In the genomic region with DNA sequence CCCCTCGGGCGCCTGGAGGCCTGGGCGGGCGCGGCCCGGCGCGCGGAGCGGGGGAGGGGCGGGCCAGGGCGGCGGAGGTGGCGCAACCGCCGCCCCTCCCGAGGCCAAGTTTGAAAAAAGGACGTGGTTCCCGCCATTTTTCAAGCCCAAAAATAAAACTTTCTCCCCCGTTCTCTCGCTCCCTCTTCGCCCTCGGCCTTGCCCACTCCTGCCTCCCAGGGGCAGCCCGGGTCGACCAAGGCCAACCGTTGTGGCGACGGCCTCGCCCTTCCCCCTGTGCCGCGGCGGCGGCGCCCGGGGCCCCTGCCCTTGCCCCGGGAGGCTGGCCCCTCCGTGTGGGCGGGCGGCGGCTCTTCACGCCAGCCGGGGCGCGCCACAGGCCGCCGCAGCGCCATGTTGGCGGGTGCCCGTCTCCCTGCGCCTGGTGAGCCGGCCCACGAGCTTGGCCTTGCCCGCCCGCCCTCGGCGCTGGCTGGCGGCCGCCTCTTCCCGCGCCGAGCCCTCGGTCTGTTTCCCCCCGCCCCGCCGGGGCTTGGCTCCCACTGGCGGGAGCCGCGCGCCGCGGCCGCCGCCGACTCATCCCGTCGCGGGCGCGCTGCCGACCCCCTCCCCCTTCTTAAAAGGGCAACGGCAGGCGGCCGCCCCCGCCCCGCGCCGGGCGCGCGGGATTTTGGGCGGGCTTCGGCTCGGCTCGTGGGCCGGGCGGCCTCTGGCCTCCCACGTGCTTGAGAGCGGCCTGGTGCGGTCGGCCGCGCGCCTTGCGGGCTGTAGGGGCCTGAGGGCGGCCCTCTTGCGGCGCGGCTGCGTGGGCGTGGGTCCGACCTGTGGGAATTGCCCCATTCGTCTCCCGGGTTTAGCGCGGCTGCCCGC, we compare ENCODE assay signal across 1 cellular context.
TF ChIP-seq lines count a peak whose summit lies in the region.

No MANE protein-coding gene starts in this region.

TF ChIP-seq in HepG2, 621 proteins besides CTCF, POLR2A, EP300 and RAD21 (continued from another document and continues in another):
- TF ChIP-seq, protein P1, sequence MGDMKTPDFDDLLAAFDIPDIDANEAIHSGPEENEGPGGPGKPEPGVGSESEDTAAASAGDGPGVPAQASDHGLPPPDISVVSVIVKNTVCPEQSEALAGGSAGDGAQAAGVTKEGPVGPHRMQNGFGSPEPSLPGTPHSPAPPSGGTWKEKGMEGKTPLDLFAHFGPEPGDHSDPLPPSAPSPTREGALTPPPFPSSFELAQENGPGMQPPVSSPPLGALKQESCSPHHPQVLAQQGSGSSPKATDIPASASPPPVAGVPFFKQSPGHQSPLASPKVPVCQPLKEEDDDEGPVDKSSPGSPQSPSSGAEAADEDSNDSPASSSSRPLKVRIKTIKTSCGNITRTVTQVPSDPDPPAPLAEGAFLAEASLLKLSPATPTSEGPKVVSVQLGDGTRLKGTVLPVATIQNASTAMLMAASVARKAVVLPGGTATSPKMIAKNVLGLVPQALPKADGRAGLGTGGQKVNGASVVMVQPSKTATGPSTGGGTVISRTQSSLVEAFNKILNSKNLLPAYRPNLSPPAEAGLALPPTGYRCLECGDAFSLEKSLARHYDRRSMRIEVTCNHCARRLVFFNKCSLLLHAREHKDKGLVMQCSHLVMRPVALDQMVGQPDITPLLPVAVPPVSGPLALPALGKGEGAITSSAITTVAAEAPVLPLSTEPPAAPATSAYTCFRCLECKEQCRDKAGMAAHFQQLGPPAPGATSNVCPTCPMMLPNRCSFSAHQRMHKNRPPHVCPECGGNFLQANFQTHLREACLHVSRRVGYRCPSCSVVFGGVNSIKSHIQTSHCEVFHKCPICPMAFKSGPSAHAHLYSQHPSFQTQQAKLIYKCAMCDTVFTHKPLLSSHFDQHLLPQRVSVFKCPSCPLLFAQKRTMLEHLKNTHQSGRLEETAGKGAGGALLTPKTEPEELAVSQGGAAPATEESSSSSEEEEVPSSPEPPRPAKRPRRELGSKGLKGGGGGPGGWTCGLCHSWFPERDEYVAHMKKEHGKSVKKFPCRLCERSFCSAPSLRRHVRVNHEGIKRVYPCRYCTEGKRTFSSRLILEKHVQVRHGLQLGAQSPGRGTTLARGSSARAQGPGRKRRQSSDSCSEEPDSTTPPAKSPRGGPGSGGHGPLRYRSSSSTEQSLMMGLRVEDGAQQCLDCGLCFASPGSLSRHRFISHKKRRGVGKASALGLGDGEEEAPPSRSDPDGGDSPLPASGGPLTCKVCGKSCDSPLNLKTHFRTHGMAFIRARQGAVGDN (CRISPR knock-in tag; IDR thresholded peaks at IDR 0.05): peak; percentile 89
- TF ChIP-seq NRL (CRISPR knock-in tag; IDR thresholded peaks at IDR 0.05; ENCODE audit: borderline replicate concordance) (no peak), ADNP (CRISPR knock-in tag; IDR thresholded peaks at IDR 0.05) (no peak), ZFP62 (CRISPR knock-in tag; IDR thresholded peaks at IDR 0.05) (no peak), HOXA9 (CRISPR knock-in tag; IDR thresholded peaks at IDR 0.05; ENCODE audit: borderline replicate concordance) (no peak; the same call in 1 of the 2 replicates), ZNF775 (CRISPR knock-in tag; IDR thresholded peaks at IDR 0.05; ENCODE audit: borderline replicate concordance) (no peak), CBFB (CRISPR knock-in tag; IDR thresholded peaks at IDR 0.05) (no peak), SOX13 (IDR thresholded peaks at IDR 0.05) (no peak), SOX13 (CRISPR knock-in tag; conservative IDR thresholded peaks at IDR 0.05 in 1 of 2, IDR thresholded peaks at IDR 0.05 in 1 of 2) (0 out of 4 replicates have a peak, but pooled peaks of 1 of the 2 experiments have one; percentile 20), ZMYM2 (CRISPR knock-in tag; IDR thresholded peaks at IDR 0.05) (no peak), FLYWCH1 (CRISPR knock-in tag; IDR thresholded peaks at IDR 0.05) (no peak), ZNF570 (CRISPR knock-in tag; IDR thresholded peaks at IDR 0.05; ENCODE audit: borderline replicate concordance) (no peak), ZNF317 (CRISPR knock-in tag; IDR thresholded peaks at IDR 0.05) (no peak), SMAD3 (CRISPR knock-in tag; IDR thresholded peaks at IDR 0.05) (no peak), BRD4 (CRISPR knock-in tag; IDR thresholded peaks at IDR 0.05) (no peak), GZF1 (CRISPR knock-in tag; IDR thresholded peaks at IDR 0.05) (no peak), EZH2 (conservative IDR thresholded peaks at IDR 0.05; ENCODE audit: low read depth, low read length) (no peak), KAT2B (IDR thresholded peaks at IDR 0.05; ENCODE audit: borderline replicate concordance, low read depth, low read length) (no peak), HOXA7 (CRISPR knock-in tag; IDR thresholded peaks at IDR 0.05) (no peak), SIN3A (IDR thresholded peaks at IDR 0.05; ENCODE audit: borderline replicate concordance, low read depth, low read length) (no peak), NFKB2 (CRISPR knock-in tag; IDR thresholded peaks at IDR 0.05; ENCODE audit: borderline replicate concordance) (no peak), DR1 (CRISPR knock-in tag; IDR thresholded peaks at IDR 0.05) (no peak), ZNF891 (CRISPR knock-in tag; IDR thresholded peaks at IDR 0.05) (peak; percentile 49; the same call in 1 of the 2 replicates), REPIN1 (CRISPR knock-in tag; IDR thresholded peaks at IDR 0.05; ENCODE audit: borderline replicate concordance, low read depth) (no peak), NFIC (IDR thresholded peaks at IDR 0.05; ENCODE audit: low read length) (no peak), SPEN (CRISPR knock-in tag; IDR thresholded peaks at IDR 0.05; ENCODE audit: low read depth) (peak; percentile 28), ZNF24 (IDR thresholded peaks at IDR 0.05) (no peak)
- TF ChIP-seq, protein P2, sequence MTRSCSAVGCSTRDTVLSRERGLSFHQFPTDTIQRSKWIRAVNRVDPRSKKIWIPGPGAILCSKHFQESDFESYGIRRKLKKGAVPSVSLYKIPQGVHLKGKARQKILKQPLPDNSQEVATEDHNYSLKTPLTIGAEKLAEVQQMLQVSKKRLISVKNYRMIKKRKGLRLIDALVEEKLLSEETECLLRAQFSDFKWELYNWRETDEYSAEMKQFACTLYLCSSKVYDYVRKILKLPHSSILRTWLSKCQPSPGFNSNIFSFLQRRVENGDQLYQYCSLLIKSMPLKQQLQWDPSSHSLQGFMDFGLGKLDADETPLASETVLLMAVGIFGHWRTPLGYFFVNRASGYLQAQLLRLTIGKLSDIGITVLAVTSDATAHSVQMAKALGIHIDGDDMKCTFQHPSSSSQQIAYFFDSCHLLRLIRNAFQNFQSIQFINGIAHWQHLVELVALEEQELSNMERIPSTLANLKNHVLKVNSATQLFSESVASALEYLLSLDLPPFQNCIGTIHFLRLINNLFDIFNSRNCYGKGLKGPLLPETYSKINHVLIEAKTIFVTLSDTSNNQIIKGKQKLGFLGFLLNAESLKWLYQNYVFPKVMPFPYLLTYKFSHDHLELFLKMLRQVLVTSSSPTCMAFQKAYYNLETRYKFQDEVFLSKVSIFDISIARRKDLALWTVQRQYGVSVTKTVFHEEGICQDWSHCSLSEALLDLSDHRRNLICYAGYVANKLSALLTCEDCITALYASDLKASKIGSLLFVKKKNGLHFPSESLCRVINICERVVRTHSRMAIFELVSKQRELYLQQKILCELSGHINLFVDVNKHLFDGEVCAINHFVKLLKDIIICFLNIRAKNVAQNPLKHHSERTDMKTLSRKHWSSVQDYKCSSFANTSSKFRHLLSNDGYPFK (CRISPR knock-in tag; IDR thresholded peaks at IDR 0.05; ENCODE audit: borderline replicate concordance): no peak
- TF ChIP-seq, protein P3, sequence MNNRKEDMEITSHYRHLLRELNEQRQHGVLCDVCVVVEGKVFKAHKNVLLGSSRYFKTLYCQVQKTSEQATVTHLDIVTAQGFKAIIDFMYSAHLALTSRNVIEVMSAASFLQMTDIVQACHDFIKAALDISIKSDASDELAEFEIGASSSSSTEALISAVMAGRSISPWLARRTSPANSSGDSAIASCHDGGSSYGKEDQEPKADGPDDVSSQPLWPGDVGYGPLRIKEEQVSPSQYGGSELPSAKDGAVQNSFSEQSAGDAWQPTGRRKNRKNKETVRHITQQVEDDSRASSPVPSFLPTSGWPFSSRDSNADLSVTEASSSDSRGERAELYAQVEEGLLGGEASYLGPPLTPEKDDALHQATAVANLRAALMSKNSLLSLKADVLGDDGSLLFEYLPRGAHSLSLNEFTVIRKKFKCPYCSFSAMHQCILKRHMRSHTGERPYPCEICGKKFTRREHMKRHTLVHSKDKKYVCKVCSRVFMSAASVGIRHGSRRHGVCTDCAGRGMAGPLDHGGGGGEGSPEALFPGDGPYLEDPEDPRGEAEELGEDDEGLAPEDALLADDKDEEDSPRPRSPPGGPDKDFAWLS (CRISPR knock-in tag; IDR thresholded peaks at IDR 0.05; ENCODE audit: borderline replicate concordance): no peak
- TF ChIP-seq, protein P4, sequence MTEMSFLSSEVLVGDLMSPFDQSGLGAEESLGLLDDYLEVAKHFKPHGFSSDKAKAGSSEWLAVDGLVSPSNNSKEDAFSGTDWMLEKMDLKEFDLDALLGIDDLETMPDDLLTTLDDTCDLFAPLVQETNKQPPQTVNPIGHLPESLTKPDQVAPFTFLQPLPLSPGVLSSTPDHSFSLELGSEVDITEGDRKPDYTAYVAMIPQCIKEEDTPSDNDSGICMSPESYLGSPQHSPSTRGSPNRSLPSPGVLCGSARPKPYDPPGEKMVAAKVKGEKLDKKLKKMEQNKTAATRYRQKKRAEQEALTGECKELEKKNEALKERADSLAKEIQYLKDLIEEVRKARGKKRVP (CRISPR knock-in tag; IDR thresholded peaks at IDR 0.05): no peak; a peak in 1 of 4 replicates
- TF ChIP-seq, protein P5, sequence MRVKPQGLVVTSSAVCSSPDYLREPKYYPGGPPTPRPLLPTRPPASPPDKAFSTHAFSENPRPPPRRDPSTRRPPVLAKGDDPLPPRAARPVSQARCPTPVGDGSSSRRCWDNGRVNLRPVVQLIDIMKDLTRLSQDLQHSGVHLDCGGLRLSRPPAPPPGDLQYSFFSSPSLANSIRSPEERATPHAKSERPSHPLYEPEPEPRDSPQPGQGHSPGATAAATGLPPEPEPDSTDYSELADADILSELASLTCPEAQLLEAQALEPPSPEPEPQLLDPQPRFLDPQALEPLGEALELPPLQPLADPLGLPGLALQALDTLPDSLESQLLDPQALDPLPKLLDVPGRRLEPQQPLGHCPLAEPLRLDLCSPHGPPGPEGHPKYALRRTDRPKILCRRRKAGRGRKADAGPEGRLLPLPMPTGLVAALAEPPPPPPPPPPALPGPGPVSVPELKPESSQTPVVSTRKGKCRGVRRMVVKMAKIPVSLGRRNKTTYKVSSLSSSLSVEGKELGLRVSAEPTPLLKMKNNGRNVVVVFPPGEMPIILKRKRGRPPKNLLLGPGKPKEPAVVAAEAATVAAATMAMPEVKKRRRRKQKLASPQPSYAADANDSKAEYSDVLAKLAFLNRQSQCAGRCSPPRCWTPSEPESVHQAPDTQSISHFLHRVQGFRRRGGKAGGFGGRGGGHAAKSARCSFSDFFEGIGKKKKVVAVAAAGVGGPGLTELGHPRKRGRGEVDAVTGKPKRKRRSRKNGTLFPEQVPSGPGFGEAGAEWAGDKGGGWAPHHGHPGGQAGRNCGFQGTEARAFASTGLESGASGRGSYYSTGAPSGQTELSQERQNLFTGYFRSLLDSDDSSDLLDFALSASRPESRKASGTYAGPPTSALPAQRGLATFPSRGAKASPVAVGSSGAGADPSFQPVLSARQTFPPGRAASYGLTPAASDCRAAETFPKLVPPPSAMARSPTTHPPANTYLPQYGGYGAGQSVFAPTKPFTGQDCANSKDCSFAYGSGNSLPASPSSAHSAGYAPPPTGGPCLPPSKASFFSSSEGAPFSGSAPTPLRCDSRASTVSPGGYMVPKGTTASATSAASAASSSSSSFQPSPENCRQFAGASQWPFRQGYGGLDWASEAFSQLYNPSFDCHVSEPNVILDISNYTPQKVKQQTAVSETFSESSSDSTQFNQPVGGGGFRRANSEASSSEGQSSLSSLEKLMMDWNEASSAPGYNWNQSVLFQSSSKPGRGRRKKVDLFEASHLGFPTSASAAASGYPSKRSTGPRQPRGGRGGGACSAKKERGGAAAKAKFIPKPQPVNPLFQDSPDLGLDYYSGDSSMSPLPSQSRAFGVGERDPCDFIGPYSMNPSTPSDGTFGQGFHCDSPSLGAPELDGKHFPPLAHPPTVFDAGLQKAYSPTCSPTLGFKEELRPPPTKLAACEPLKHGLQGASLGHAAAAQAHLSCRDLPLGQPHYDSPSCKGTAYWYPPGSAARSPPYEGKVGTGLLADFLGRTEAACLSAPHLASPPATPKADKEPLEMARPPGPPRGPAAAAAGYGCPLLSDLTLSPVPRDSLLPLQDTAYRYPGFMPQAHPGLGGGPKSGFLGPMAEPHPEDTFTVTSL (CRISPR knock-in tag; IDR thresholded peaks at IDR 0.05; ENCODE audit: borderline replicate concordance): no peak
- TF ChIP-seq, protein P6, sequence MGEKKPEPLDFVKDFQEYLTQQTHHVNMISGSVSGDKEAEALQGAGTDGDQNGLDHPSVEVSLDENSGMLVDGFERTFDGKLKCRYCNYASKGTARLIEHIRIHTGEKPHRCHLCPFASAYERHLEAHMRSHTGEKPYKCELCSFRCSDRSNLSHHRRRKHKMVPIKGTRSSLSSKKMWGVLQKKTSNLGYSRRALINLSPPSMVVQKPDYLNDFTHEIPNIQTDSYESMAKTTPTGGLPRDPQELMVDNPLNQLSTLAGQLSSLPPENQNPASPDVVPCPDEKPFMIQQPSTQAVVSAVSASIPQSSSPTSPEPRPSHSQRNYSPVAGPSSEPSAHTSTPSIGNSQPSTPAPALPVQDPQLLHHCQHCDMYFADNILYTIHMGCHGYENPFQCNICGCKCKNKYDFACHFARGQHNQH (CRISPR knock-in tag; IDR thresholded peaks at IDR 0.05): no peak
- TF ChIP-seq, protein P7, sequence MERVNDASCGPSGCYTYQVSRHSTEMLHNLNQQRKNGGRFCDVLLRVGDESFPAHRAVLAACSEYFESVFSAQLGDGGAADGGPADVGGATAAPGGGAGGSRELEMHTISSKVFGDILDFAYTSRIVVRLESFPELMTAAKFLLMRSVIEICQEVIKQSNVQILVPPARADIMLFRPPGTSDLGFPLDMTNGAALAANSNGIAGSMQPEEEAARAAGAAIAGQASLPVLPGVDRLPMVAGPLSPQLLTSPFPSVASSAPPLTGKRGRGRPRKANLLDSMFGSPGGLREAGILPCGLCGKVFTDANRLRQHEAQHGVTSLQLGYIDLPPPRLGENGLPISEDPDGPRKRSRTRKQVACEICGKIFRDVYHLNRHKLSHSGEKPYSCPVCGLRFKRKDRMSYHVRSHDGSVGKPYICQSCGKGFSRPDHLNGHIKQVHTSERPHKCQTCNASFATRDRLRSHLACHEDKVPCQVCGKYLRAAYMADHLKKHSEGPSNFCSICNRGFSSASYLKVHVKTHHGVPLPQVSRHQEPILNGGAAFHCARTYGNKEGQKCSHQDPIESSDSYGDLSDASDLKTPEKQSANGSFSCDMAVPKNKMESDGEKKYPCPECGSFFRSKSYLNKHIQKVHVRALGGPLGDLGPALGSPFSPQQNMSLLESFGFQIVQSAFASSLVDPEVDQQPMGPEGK (CRISPR knock-in tag; IDR thresholded peaks at IDR 0.05): peak; percentile 49
- TF ChIP-seq, protein P8, sequence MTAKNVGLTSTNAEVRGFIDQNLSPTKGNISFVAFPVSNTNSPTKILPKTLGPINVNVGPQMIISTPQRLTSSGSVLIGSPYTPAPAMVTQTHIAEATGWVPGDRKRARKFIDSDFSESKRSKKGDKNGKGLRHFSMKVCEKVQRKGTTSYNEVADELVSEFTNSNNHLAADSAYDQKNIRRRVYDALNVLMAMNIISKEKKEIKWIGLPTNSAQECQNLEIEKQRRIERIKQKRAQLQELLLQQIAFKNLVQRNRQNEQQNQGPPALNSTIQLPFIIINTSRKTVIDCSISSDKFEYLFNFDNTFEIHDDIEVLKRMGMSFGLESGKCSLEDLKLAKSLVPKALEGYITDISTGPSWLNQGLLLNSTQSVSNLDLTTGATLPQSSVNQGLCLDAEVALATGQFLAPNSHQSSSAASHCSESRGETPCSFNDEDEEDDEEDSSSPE (CRISPR knock-in tag; IDR thresholded peaks at IDR 0.05): peak; percentile 73
